Comparison of ENCODE assay signal across 17 cellular contexts in genomic region chr10:80894797-80895467, GRCh38.
A peak's percentile ranks its signal among the peaks of the same experiment; 100 is the strongest.
DNase-seq lines count a peak whose midpoint lies in the region; ATAC-seq and TF ChIP-seq lines count a peak whose summit lies in the region.
"Had no signal": no experiment of that assay in that cellular context is flagged by ENCODE, and none has a peak within 500 bp of the region (broad histone marks: within the 10 kb centered on the region; RNA-seq: fewer than 3 reads in every experiment).

No MANE protein-coding gene starts in this region.

- H4K8ac ChIP-seq in neuronal stem cell (ENCODE audit: low read depth, low read length), result no peak overlapping the region

- H3K4me3 ChIP-seq in GM23338, result peak overlapping the region; percentile 25
- peak overlapping the region; percentile 24; the same call in 1 of the 2 replicates for H3K4me3 ChIP-seq in iPS-18c (ENCODE audit: insufficient read depth, low read depth, low read length)
- no peak overlapping the region for H3K4me3 ChIP-seq in neuronal stem cell (ENCODE audit: low read length in 2 of 2)
- no peak overlapping the region for H3K4me3 ChIP-seq in Caco-2 (ENCODE audit: low read depth, low read length)

- DNase-seq in GM23338 (ENCODE audit: low spot score) (peak; percentile 49), SW480 (ENCODE audit: low spot score) (peak; percentile 44), neuronal stem cell (ENCODE audit: low spot score) (no peak), ACHN (no peak), Caco-2 (no peak)
- DNase-seq: COR-L47, EL, MV-4-11, NCI-H1417, NCI-H187 treated with DMSO at 0.1 percent for 48 hours, NCI-H345, NCI-H526, RPMI8226, SIG-M5 had no signal

- H3K4me1 Mint-ChIP-seq in GM23338 (peaks cover 75% of the 10 kb centered on the region), Caco-2 (ENCODE audit: low read depth, unreplicated experiment) (peaks cover 6% of the 10 kb centered on the region)

- CTCF ChIA-PET in Caco-2 (lab: Charles Lee), result no interaction called here

- no peaks in the 10 kb centered on the region for H3K79me1 ChIP-seq in neuronal stem cell (ENCODE audit: low read depth, low read length)

- H3K27me3 Mint-ChIP-seq in GM23338 (ENCODE audit: insufficient read depth, low read depth, poor library complexity) (peaks cover 57% of the 10 kb centered on the region), Caco-2 (ENCODE audit: insufficient read depth, unreplicated experiment) (peaks cover 4% of the 10 kb centered on the region)

- no peak overlapping the region for H2BK120ac ChIP-seq in neuronal stem cell (ENCODE audit: low read depth, low read length)

- H2BK12ac ChIP-seq in neuronal stem cell (ENCODE audit: low read length), result no peak overlapping the region

- no peak overlapping the region for H3K23ac ChIP-seq in neuronal stem cell (ENCODE audit: low read depth, low read length, poor library complexity)

- H2AFZ ChIP-seq in GM23338 (no peak overlapping the region), neuronal stem cell (ENCODE audit: low read length) (peak overlapping the region; percentile 55)

- H3K27ac ChIP-seq in GM23338 (ENCODE audit: low read depth) (no peak overlapping the region), neuronal stem cell (replicated peaks; ENCODE audit: low read length) (no peak overlapping the region)

- no peak overlapping the region for H2AK5ac ChIP-seq in neuronal stem cell (ENCODE audit: low read depth, low read length)

- no peaks in the 10 kb centered on the region for H3K36me3 Mint-ChIP-seq in GM23338 (ENCODE audit: low read depth)
- H3K36me3 Mint-ChIP-seq in Caco-2 (ENCODE audit: insufficient read depth, unreplicated experiment), result no peaks in the 10 kb centered on the region

- H3K4me3 Mint-ChIP-seq in GM23338 (peak overlapping the region; percentile 30), Caco-2 (ENCODE audit: unreplicated experiment) (no peak overlapping the region)

- H3K4ac ChIP-seq in neuronal stem cell (ENCODE audit: low read length), result no peak overlapping the region

- WGBS in neuronal stem cell (ENCODE audit: extremely low coverage in 2 of 2, insufficient read length in 2 of 2, insufficient replicate concordance in 1 of 2), 2 donors, result no CpG with 5 or more reads among the region's 11 CpGs

- H3K9me3 ChIP-seq in iPS-18c (ENCODE audit: control insufficient read depth, insufficient read depth, low read length) (no peaks in the 10 kb centered on the region), neuronal stem cell (replicated peaks in 1 of 2; ENCODE audit: control insufficient read depth in 2 of 2, insufficient read depth in 1 of 2, low read depth in 1 of 2, low read length in 2 of 2) (no peaks in the 10 kb centered on the region), Caco-2 (no peaks in the 10 kb centered on the region)

- BruUV-seq in Caco-2 (replicated peaks; lab: Mats Ljungman, UMichigan), result no TSS peak

- peak overlapping the region; percentile 85 for H3K14ac ChIP-seq in neuronal stem cell (ENCODE audit: low read length)

- H3K9me3 Mint-ChIP-seq in GM23338 (no peaks in the 10 kb centered on the region), Caco-2 (ENCODE audit: unreplicated experiment) (no peaks in the 10 kb centered on the region)

- POLR2A ChIA-PET in Caco-2 (lab: Charles Lee), result no interaction called here

- H4K20me1 ChIP-seq in GM23338 (replicated peaks; ENCODE audit: insufficient read depth), result no peaks in the 10 kb centered on the region

- no peak overlapping the region for H3K9ac ChIP-seq in neuronal stem cell (ENCODE audit: low read depth, low read length, poor library complexity)

- intact Hi-C loops in Caco-2 (cut with micrococcal nuclease; ENCODE audit: unreplicated experiment), result no loop called here

- H3K4me2 ChIP-seq in GM23338 (peak overlapping the region; percentile 1), neuronal stem cell (ENCODE audit: insufficient read depth, low read length, poor library complexity, severe bottlenecking) (no peak overlapping the region)

- no peak overlapping the region for H2BK5ac ChIP-seq in neuronal stem cell (ENCODE audit: low read length)

- no peaks in the 10 kb centered on the region for H3K36me3 ChIP-seq in GM23338 (ENCODE audit: insufficient read depth)
- H3K36me3 ChIP-seq in neuronal stem cell (replicated peaks in 1 of 2; ENCODE audit: control insufficient read depth in 2 of 2, insufficient read depth in 2 of 2, low read length in 2 of 2), result no peaks in the 10 kb centered on the region
- H3K36me3 ChIP-seq in Caco-2 (ENCODE audit: control insufficient read depth, insufficient read depth, low read length), result no peaks in the 10 kb centered on the region

- H3K18ac ChIP-seq in neuronal stem cell (ENCODE audit: low read length), result peak overlapping the region; percentile 55

- H2BK15ac ChIP-seq in neuronal stem cell (ENCODE audit: low read length), result peak overlapping the region; percentile 14

- in situ Hi-C loops in ACHN (cut with HindIII; ENCODE audit: low pct_ligation_motif_present, low pct_unique_long_range_greater_than_20kb, low sequenced_read_pairs), result no loop called here

- no peaks in the 10 kb centered on the region for H3K9me2 ChIP-seq in GM23338 (ENCODE audit: insufficient read depth)

- H3K4me1 ChIP-seq in GM23338 (ENCODE audit: insufficient read depth) (peaks cover 63% of the 10 kb centered on the region), neuronal stem cell (ENCODE audit: control insufficient read depth in 2 of 2, insufficient read depth in 1 of 2, low read depth in 1 of 2, low read length in 2 of 2) (peaks cover 0 to 10% of the 10 kb centered on the region in 2 donors), Caco-2 (no peaks in the 10 kb centered on the region)

- no peak for TF ChIP-seq CTCF in GM23338 (conservative IDR thresholded peaks at IDR 0.05; ENCODE audit: low read depth in 2 of 2)
- no peak for TF ChIP-seq CTCF in Caco-2 (IDR thresholded peaks at IDR 0.05; ENCODE audit: insufficient read depth in 1 of 2, low read depth in 1 of 2, low read length in 1 of 2, severe bottlenecking in 1 of 2, unreplicated experiment in 1 of 2)

- H3K27ac Mint-ChIP-seq in GM23338 (no peak overlapping the region; the same call in 1 of the 2 replicates), Caco-2 (ENCODE audit: unreplicated experiment) (no peak overlapping the region)

- peak; percentile 71 for ATAC-seq in GM23338
- ATAC-seq in GM21619 (IDR thresholded peaks at IDR 0.05; ENCODE audit: unreplicated experiment), result no peak
- no peak for ATAC-seq in GM21447 (IDR thresholded peaks at IDR 0.05; ENCODE audit: unreplicated experiment)

- H3K79me2 ChIP-seq in GM23338 (replicated peaks; ENCODE audit: insufficient read depth), result no peaks in the 10 kb centered on the region

- peaks cover 63% of the 10 kb centered on the region for H3K27me3 ChIP-seq in GM23338 (ENCODE audit: insufficient read depth)
- H3K27me3 ChIP-seq in neuronal stem cell (ENCODE audit: control insufficient read depth in 3 of 3, insufficient read depth in 3 of 3, low read depth in 1 of 3, low read length in 3 of 3), result no peaks in the 10 kb centered on the region
- H3K27me3 ChIP-seq in Caco-2 (replicated peaks; ENCODE audit: control insufficient read depth, insufficient read depth, low read length), result no peaks in the 10 kb centered on the region

- H3F3A ChIP-seq in GM23338 (replicated peaks; ENCODE audit: low read depth), result no peaks in the 10 kb centered on the region

- H4K91ac ChIP-seq in neuronal stem cell (ENCODE audit: low read depth, low read length, poor library complexity), result no peak overlapping the region

TF ChIP-seq in GM23338, 12 proteins besides CTCF, POLR2A, EP300 and RAD21 (continues in another document):
- TF ChIP-seq ZNF331 (CRISPR knock-in tag; IDR thresholded peaks at IDR 0.05; ENCODE audit: low read depth), result no peak

Comparison
In these comparisons a context has a peak if more than half of its experiments do, and no peak if none do; other contexts are left out.
1. DNase-seq: peak in GM23338 (single experiment) and SW480 (single experiment); none in neuronal stem cell (single experiment), ACHN (single experiment) and Caco-2 (0 of 2).
2. H3K4me3 ChIP-seq: peak in GM23338 (single experiment) and iPS-18c (single experiment); none in neuronal stem cell (0 of 2) and Caco-2 (single experiment).